Comparison of ENCODE assay signal across 21 cellular contexts in the genomic region with DNA sequence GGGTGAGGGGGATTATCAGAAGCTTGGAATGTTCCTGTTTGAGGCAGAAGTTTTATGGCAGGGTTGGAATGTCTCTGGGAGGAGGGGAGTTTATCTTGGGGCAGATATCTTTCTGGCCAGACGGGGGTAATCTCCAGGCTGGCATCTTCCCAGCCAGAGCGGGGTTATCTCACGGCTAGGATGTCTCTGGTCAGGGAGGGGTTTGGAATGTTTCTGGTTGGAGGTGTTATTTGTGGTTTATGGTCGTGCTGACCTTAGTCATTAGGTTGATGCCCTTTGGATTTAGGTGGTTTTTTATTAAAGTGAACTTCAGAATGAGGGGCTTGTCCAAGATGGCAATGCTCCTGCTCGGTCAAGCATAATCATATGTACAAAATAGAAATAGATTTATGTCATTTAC. TPM values are rescaled to one million over a fixed set of nuclear protein-coding genes. Genes with fewer than 3 reads are reported as not detected.
A peak's percentile ranks its signal among the peaks of the same experiment; 100 is the strongest.
DNase-seq lines count a peak whose midpoint lies in the region; ATAC-seq, FAIRE-seq and TF ChIP-seq lines count a peak whose summit lies in the region.
"Had no signal": no experiment of that assay in that cellular context is flagged by ENCODE, and none has a peak within 500 bp of the region (broad histone marks: within the 10 kb centered on the region; RNA-seq: fewer than 3 reads in every experiment).

No MANE protein-coding gene starts in this region.

- H3K4me3 ChIP-seq in ascending aorta: no peak overlapping the region
- H3K4me3 ChIP-seq: A549, BLaER1, GM23338 had no signal

- H3K27me3 ChIP-seq in ascending aorta: no peaks in the 10 kb centered on the region
- H3K27me3 ChIP-seq: BLaER1 had no signal

- ATAC-seq in GM18907 (IDR thresholded peaks at IDR 0.05; ENCODE audit: unreplicated experiment): no peak
- ATAC-seq: A549, GM23338 had no signal

- no peaks in the 10 kb centered on the region for H3K9me3 ChIP-seq in ascending aorta
- H3K9me3 ChIP-seq: A549, BLaER1 had no signal

- TF ChIP-seq CTCF in ascending aorta (IDR thresholded peaks at IDR 0.05): no peak

- FAIRE-seq in urothelium cell line (lab: Jason Lieb, UNC): no peak
- FAIRE-seq: A549, G401.6, GM12891, H54 had no signal

- no peak overlapping the region for H3K27ac ChIP-seq in ascending aorta
- H3K27ac ChIP-seq: A549, BLaER1 had no signal

- H3K4me1 ChIP-seq in ascending aorta: no peaks in the 10 kb centered on the region
- H3K4me1 ChIP-seq: A549, BLaER1 had no signal

- no peaks in the 10 kb centered on the region for H3K36me3 ChIP-seq in ascending aorta
- H3K36me3 ChIP-seq: BLaER1 had no signal

- DNase-seq in HUDEP-2 (lab: John Stamatoyannopoulos, UW; ENCODE audit: unreplicated experiment in 76 of 76): peak in 57 of 76 experiments; percentile 13 to 82 (median 48)
- DNase-seq in amniotic epithelial cell (ENCODE audit: low read depth): peak; percentile 1
- peak; percentile 92 for DNase-seq in islet precursor cell
- DNase-seq in urothelium cell line (ENCODE audit: low spot score): peak; percentile 26
- no peak for DNase-seq in SW480 (ENCODE audit: low spot score)
- DNase-seq in ascending aorta (ENCODE audit: low spot score in 2 of 2): no peak
- DNase-seq in NCI-H1105 treated with DMSO at 0.1 percent for 48 hours (lab: John Stamatoyannopoulos, UW): no peak
- DNase-seq: CD4-positive, alpha-beta memory T cell; DMS 273 treated with DMSO at 0.1 percent for 48 hours; DMS53; DND-41; EL; HCEC 1CT had no signal

- intact Hi-C loops in ascending aorta (cut with DNase I): no loop called here

RNA-seq across cellular contexts. Expression of a gene that starts 14.8 kb away (rescaled TPM):
- total RNA-seq in ascending aorta: not detected
- total RNA-seq: CD4-positive, alpha-beta memory T cell; GM23338; HT-29 had no signal

RNA-seq across cellular contexts. Expression of a gene that starts 28.1 kb away (rescaled TPM):
- not detected for total RNA-seq in ascending aorta
- total RNA-seq: CD4-positive, alpha-beta memory T cell; GM23338; HT-29 had no signal

RNA-seq across cellular contexts. Expression of a gene that starts 59.0 kb away (rescaled TPM):
- total RNA-seq in ascending aorta: not detected
- total RNA-seq: CD4-positive, alpha-beta memory T cell; HT-29 had no signal

Comparison
In these comparisons a context has a peak if more than half of its experiments do, and no peak if none do; other contexts are left out.
1. DNase-seq: peak in HUDEP-2 (57 of 76), amniotic epithelial cell (single experiment), islet precursor cell (single experiment) and urothelium cell line (single experiment); none in SW480 (single experiment), ascending aorta (0 of 2) and NCI-H1105 treated with DMSO at 0.1 percent for 48 hours (single experiment).